ENCODE assay signal across 7 cellular contexts in the genomic region with DNA sequence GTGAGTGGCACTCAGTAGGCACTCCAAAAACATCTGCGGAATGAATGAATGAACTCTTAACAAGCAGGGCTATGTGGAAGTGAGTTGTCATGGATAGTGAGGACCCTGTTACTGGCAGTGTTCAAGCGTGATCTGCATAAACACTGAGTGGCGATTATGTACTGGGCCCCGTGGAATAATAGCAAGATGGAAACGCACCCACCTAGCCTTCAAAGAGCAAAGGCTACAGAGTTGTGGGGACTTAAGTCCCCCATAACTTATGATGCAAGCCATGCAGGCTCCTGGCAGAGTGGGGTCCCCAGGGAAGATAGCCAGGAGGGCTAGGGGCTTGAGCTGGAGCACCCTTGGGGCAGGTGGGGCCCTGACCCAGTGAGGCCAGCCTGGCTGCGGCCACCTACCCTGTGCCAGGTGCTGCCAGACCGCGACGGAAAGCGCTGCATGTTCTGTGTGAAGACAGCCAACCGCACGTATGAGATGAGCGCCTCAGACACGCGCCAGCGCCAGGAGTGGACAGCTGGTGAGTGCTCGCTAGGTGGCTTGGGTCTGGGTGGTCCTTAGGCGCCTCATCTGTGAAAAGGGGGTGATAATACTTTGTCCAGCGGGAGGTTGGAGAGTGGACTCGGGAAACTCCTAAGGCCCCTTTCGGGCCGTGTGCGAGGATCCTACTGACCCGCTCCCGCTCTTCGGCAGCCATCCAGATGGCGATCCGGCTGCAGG.
A peak's percentile ranks its signal among the peaks of the same experiment; 100 is the strongest.
DNase-seq lines count a peak whose midpoint lies in the region; ATAC-seq and TF ChIP-seq lines count a peak whose summit lies in the region.

No MANE protein-coding gene starts in this region.

- peak overlapping the region; percentile 44 for H3K27ac Mint-ChIP-seq in stimulated activated effector memory CD8-positive, alpha-beta T cell treated with anti-CD3 and anti-CD28 coated beads, Interleukin-12 subunit alpha, Interleukin-12 subunit beta, amount 100 ng/mL, for 72 hours

- no peak overlapping the region for H3K27ac ChIP-seq in HUES6 (ENCODE audit: low read depth, low read length)

- H3K9me3 ChIP-seq in HUES6 (ENCODE audit: control insufficient read depth, insufficient read depth, low read depth, low read length) (no peaks in the 10 kb centered on the region), iPS-18c (ENCODE audit: control insufficient read depth, insufficient read depth, low read length) (no peaks in the 10 kb centered on the region)

- DNase-seq in astrocyte of the cerebellum (ENCODE audit: low read depth) = no peak
- no peak for DNase-seq in stimulated activated effector memory CD8-positive, alpha-beta T cell treated with anti-CD3 and anti-CD28 coated beads, Interleukin-12 subunit alpha, Interleukin-12 subunit beta, amount 100 ng/mL, for 72 hours (ENCODE audit: low spot score in 2 of 2)
- no peak for DNase-seq in NK-92 treated with Interleukin-12 subunit alpha and Interleukin-12 subunit beta, amount 100 ng/mL, for 24 hours (lab: John Stamatoyannopoulos, UW)
- no peak for DNase-seq in RPMI8226

- H3K9ac ChIP-seq in HUES6 (ENCODE audit: low read length) = peak overlapping the region; percentile 57

- H3K4me1 ChIP-seq in HUES6 (ENCODE audit: control insufficient read depth, insufficient read depth, low read length) = peaks cover 9% of the 10 kb centered on the region

- H3K9me3 Mint-ChIP-seq in stimulated activated effector memory CD8-positive, alpha-beta T cell treated with anti-CD3 and anti-CD28 coated beads, Interleukin-12 subunit alpha, Interleukin-12 subunit beta, amount 100 ng/mL, for 72 hours = no peaks in the 10 kb centered on the region

- H3K36me3 ChIP-seq in HUES6 (ENCODE audit: control insufficient read depth, insufficient read depth, low read length) = peaks cover 4% of the 10 kb centered on the region; the same call in 1 of the 2 replicates

- no peak for ATAC-seq in stimulated activated effector memory CD8-positive, alpha-beta T cell treated with anti-CD3 and anti-CD28 coated beads, Interleukin-12 subunit alpha, Interleukin-12 subunit beta, amount 100 ng/mL, for 72 hours
- ATAC-seq in GM21723 (IDR thresholded peaks at IDR 0.05; ENCODE audit: unreplicated experiment) = no peak

- H3K36me3 Mint-ChIP-seq in stimulated activated effector memory CD8-positive, alpha-beta T cell treated with anti-CD3 and anti-CD28 coated beads, Interleukin-12 subunit alpha, Interleukin-12 subunit beta, amount 100 ng/mL, for 72 hours = peaks cover 99% of the 10 kb centered on the region

- peak overlapping the region; percentile 71 for H3K4me3 ChIP-seq in HUES6 (ENCODE audit: low read depth, low read length)
- H3K4me3 ChIP-seq in astrocyte of the cerebellum (ENCODE audit: low read depth, low read length) = peak overlapping the region; percentile 45
- H3K4me3 ChIP-seq in iPS-18c (ENCODE audit: insufficient read depth, low read depth, low read length) = peak overlapping the region; percentile 70

- peaks cover 22% of the 10 kb centered on the region for H3K27me3 ChIP-seq in HUES6 (ENCODE audit: control insufficient read depth, insufficient read depth, low read length)

- in situ Hi-C loops in astrocyte of the cerebellum (cut with HindIII; ENCODE audit: low sequenced_read_pairs) = no loop called here

- TF ChIP-seq CTCF in astrocyte of the cerebellum (IDR thresholded peaks at IDR 0.05; ENCODE audit: low read depth, low read length, missing control alignments) = no peak

- H3K4me3 Mint-ChIP-seq in stimulated activated effector memory CD8-positive, alpha-beta T cell treated with anti-CD3 and anti-CD28 coated beads, Interleukin-12 subunit alpha, Interleukin-12 subunit beta, amount 100 ng/mL, for 72 hours = no peak overlapping the region

- H3K4me1 Mint-ChIP-seq in stimulated activated effector memory CD8-positive, alpha-beta T cell treated with anti-CD3 and anti-CD28 coated beads, Interleukin-12 subunit alpha, Interleukin-12 subunit beta, amount 100 ng/mL, for 72 hours = peaks cover 44% of the 10 kb centered on the region
